29 cellular contexts compared by ENCODE assay signal in genomic region chr21:31349208-31349607, GRCh38.
"Had no signal": no experiment of that assay in that cellular context is flagged by ENCODE, and none has a peak within 500 bp of the region (broad histone marks: within the 10 kb centered on the region; RNA-seq: fewer than 3 reads in every experiment).

No MANE protein-coding gene starts in this region.

- H3K27ac ChIP-seq: body of pancreas, coronary artery, gastrocnemius medialis, neutrophil, ovary, right lobe of liver, testis, transverse colon, uterus had no signal

- DNase-seq: activated B cell treated with CpG ODN at 0.5 μM for 24 hours; activated CD8-positive, alpha-beta T cell treated with anti-CD3 and anti-CD28 coated beads, Interleukin-2, amount 10 ng/mL, durations not matched to agents 7 days and 5 days; activated effector memory CD4-positive, alpha-beta T cell treated with anti-CD3 and anti-CD28 coated beads, Interleukin-2, amount 50 U/mL, for 16 hours; activated naive CD4-positive, alpha-beta T cell treated with anti-CD3 and anti-CD28 coated beads, Interleukin-2, amount 50 U/mL, for 16 hours; anterior cingulate cortex; body of pancreas; cerebellar nuclear complex; dorsolateral prefrontal cortex; effector memory CD4-positive, alpha-beta T cell; erythroblast; gastrocnemius medialis; glutamatergic neuron; left cardiac atrium; left ventricle myocardium superior; mucosa of descending colon; ovary; right lobe of liver; stimulated activated CD4-positive, alpha-beta T cell treated with anti-CD3 and anti-CD28 coated beads, Interleukin-4, amount 100 ng/mL, for 1 hour; stimulated activated naive CD8-positive, alpha-beta T cell treated with anti-CD3 and anti-CD28 coated beads, Interleukin-15, Interleukin-2, amounts not matched to agents 100 U/mL and 50 U/mL, for 24 hours; T-helper 9 cell; testis; transverse colon; uterus had no signal

- H3K4me1 ChIP-seq: body of pancreas, gastrocnemius medialis, uterus had no signal

- H3K9me3 Mint-ChIP-seq: activated B cell treated with CpG ODN at 0.5 μM for 24 hours; natural killer cell treated with Interleukin-12 subunit alpha and Interleukin-12 subunit beta and Interleukin-15 and Interleukin-18, amount 100 ng/mL, for 72 hours had no signal

- H3K9me3 ChIP-seq: body of pancreas, gastrocnemius medialis, mucosa of descending colon, neutrophil, ovary, right lobe of liver, testis, transverse colon, uterus had no signal

- FAIRE-seq: keratinocyte had no signal

- H3K4me3 Mint-ChIP-seq: activated B cell treated with CpG ODN at 0.5 μM for 24 hours; activated CD8-positive, alpha-beta T cell treated with anti-CD3 and anti-CD28 coated beads, Interleukin-2, amount 10 ng/mL, durations not matched to agents 7 days and 5 days; activated T-helper 1 cell treated with anti-CD3 and anti-CD28 coated beads, Interleukin-12 subunit alpha, Interleukin-12 subunit beta, Interleukin-2, Interleukin-4 antibody, amounts not matched to agents 30 ng/mL and 10 ng/mL and 1 ng/mL, durations not matched to agents 14 hours and 24 hours and 36 hours; natural killer cell treated with Interleukin-12 subunit alpha and Interleukin-12 subunit beta and Interleukin-15 and Interleukin-18, amount 100 ng/mL, for 72 hours had no signal

- H3K36me3 ChIP-seq: gastrocnemius medialis, neutrophil, ovary, right lobe of liver, transverse colon, uterus had no signal

- H3K27me3 ChIP-seq: body of pancreas, gastrocnemius medialis, ovary, right lobe of liver, testis, uterus had no signal

- H3K27ac Mint-ChIP-seq: activated B cell treated with CpG ODN at 0.5 μM for 24 hours; activated CD8-positive, alpha-beta T cell treated with anti-CD3 and anti-CD28 coated beads, Interleukin-2, amount 10 ng/mL, durations not matched to agents 7 days and 5 days; activated T-helper 1 cell treated with anti-CD3 and anti-CD28 coated beads, Interleukin-12 subunit alpha, Interleukin-12 subunit beta, Interleukin-2, Interleukin-4 antibody, amounts not matched to agents 30 ng/mL and 10 ng/mL and 1 ng/mL, durations not matched to agents 14 hours and 24 hours and 36 hours; progenitor cell of endocrine pancreas had no signal

- H3K4me3 ChIP-seq: body of pancreas, coronary artery, dorsolateral prefrontal cortex, gastrocnemius medialis, mucosa of descending colon, ovary, right lobe of liver, testis, transverse colon, uterus had no signal
